ENCODE assay signal across 20 cellular contexts in genomic region chr15:45183511-45183910, GRCh38. TPM values are rescaled to one million over a fixed set of nuclear protein-coding genes. Genes with fewer than 3 reads are reported as not detected.
DNase-seq lines count a peak whose midpoint lies in the region; ATAC-seq and TF ChIP-seq lines count a peak whose summit lies in the region.
"Had no signal": no experiment of that assay in that cellular context is flagged by ENCODE, and none has a peak within 500 bp of the region (broad histone marks: within the 10 kb centered on the region; RNA-seq: fewer than 3 reads in every experiment).

No MANE protein-coding gene starts in this region.

- CTCF ChIA-PET in RWPE1 (lab: Yijun Ruan, JAX), result no interaction called here

- no peak for TF ChIP-seq EP300 in neural cell (conservative IDR thresholded peaks at IDR 0.05; ENCODE audit: poor library complexity, severe bottlenecking)

- ATAC-seq in stimulated activated memory B cell treated with anti-CD40 and anti-IgM and Interleukin-4, amounts not matched to agents 10 μg/mL and 1 μg/mL and 100 μg/mL, for 72 hours, result no peak
- ATAC-seq: left lung had no signal

- TF ChIP-seq CTCF in C4-2B (conservative IDR thresholded peaks at IDR 0.05) (no peak), RWPE1 (conservative IDR thresholded peaks at IDR 0.05; ENCODE audit: low read depth) (no peak), neural cell (IDR thresholded peaks at IDR 0.05; ENCODE audit: poor library complexity, severe bottlenecking) (no peak)

- no peaks in the 10 kb centered on the region for H4K20me1 ChIP-seq in neural cell (ENCODE audit: insufficient read depth)

- no peaks in the 10 kb centered on the region for H3F3A ChIP-seq in neural cell (ENCODE audit: insufficient read depth, low read length, poor library complexity, severe bottlenecking)

- H3K4me2 ChIP-seq in neural cell (ENCODE audit: low read length), result no peak overlapping the region

- no peaks in the 10 kb centered on the region; the same call in 1 of the 2 replicates for H3K36me3 ChIP-seq in H7 (replicated peaks; ENCODE audit: control insufficient read depth, insufficient read depth, low read length)
- H3K36me3 ChIP-seq in neural cell (ENCODE audit: insufficient read depth, low read length), result no peaks in the 10 kb centered on the region
- H3K36me3 ChIP-seq: esophagus squamous epithelium, left lung had no signal

- no peak overlapping the region for H3K27ac Mint-ChIP-seq in stimulated activated memory B cell treated with anti-CD40 and anti-IgM and Interleukin-4, amounts not matched to agents 10 μg/mL and 1 μg/mL and 100 μg/mL, for 72 hours
- H3K27ac Mint-ChIP-seq: activated naive CD4-positive, alpha-beta T cell treated with anti-CD3 and anti-CD28 coated beads, Interleukin-2, amount 10 ng/mL, durations not matched to agents 7 days and 5 days; T-helper 1 cell treated with Interleukin-12 subunit alpha and Interleukin-12 subunit beta and Interleukin-4 antibody, amounts not matched to agents 30 μg/mL and 1 μg/mL, for 36 hours had no signal

- peaks cover 6% of the 10 kb centered on the region for H3K27me3 ChIP-seq in H7 (ENCODE audit: control insufficient read depth, insufficient read depth, low read length)
- H3K27me3 ChIP-seq in neural cell (ENCODE audit: insufficient read depth, low read depth, low read length), result no peaks in the 10 kb centered on the region
- H3K27me3 ChIP-seq: esophagus squamous epithelium had no signal

- H3K79me2 ChIP-seq in neural cell (replicated peaks; ENCODE audit: insufficient read depth, low read length), result peaks cover 82% of the 10 kb centered on the region

- no peaks in the 10 kb centered on the region for H3K9me3 Mint-ChIP-seq in stimulated activated memory B cell treated with anti-CD40 and anti-IgM and Interleukin-4, amounts not matched to agents 10 μg/mL and 1 μg/mL and 100 μg/mL, for 72 hours
- H3K9me3 Mint-ChIP-seq: activated naive CD4-positive, alpha-beta T cell treated with anti-CD3 and anti-CD28 coated beads, Interleukin-2, amount 10 ng/mL, durations not matched to agents 7 days and 5 days; T-helper 1 cell treated with Interleukin-12 subunit alpha and Interleukin-12 subunit beta and Interleukin-4 antibody, amounts not matched to agents 30 μg/mL and 1 μg/mL, for 36 hours had no signal

- H3K4me1 Mint-ChIP-seq in stimulated activated memory B cell treated with anti-CD40 and anti-IgM and Interleukin-4, amounts not matched to agents 10 μg/mL and 1 μg/mL and 100 μg/mL, for 72 hours, result peaks cover 59% of the 10 kb centered on the region

- H3K9me2 ChIP-seq in neural cell (ENCODE audit: insufficient read depth, low read length), result no peaks in the 10 kb centered on the region

- POLR2A ChIA-PET in RWPE1 (lab: Yijun Ruan, JAX; ENCODE audit: low non-redundant PET), result no interaction called here

- peaks cover 19% of the 10 kb centered on the region for H3K36me3 Mint-ChIP-seq in stimulated activated memory B cell treated with anti-CD40 and anti-IgM and Interleukin-4, amounts not matched to agents 10 μg/mL and 1 μg/mL and 100 μg/mL, for 72 hours
- H3K36me3 Mint-ChIP-seq: activated naive CD4-positive, alpha-beta T cell treated with anti-CD3 and anti-CD28 coated beads, Interleukin-2, amount 10 ng/mL, durations not matched to agents 7 days and 5 days had no signal

- H3K4me3 ChIP-seq in H7 (ENCODE audit: insufficient read depth, low read depth, low read length), result no peak overlapping the region
- H3K4me3 ChIP-seq in neural cell (ENCODE audit: low read length), result peak overlapping the region; percentile 90
- H3K4me3 ChIP-seq: esophagus squamous epithelium, left lung had no signal

- peak overlapping the region; percentile 14; the same call in 1 of the 2 replicates for H3K27ac ChIP-seq in C4-2B
- 0 out of 2 replicates have a peak overlapping the region, but pooled peaks have one; percentile 2 for H3K27ac ChIP-seq in RWPE1
- H3K27ac ChIP-seq in neural cell (ENCODE audit: low read length), result no peak overlapping the region
- H3K27ac ChIP-seq: esophagus squamous epithelium, left lung had no signal

- no peak overlapping the region for H3K9ac ChIP-seq in neural cell (ENCODE audit: low read length)

- TF ChIP-seq RAD21 in neural cell (conservative IDR thresholded peaks at IDR 0.05), result no peak

- no peak overlapping the region for H2AFZ ChIP-seq in neural cell (ENCODE audit: low read depth, low read length)

- no peak overlapping the region for H3K4me3 Mint-ChIP-seq in stimulated activated memory B cell treated with anti-CD40 and anti-IgM and Interleukin-4, amounts not matched to agents 10 μg/mL and 1 μg/mL and 100 μg/mL, for 72 hours
- H3K4me3 Mint-ChIP-seq: activated naive CD4-positive, alpha-beta T cell treated with anti-CD3 and anti-CD28 coated beads, Interleukin-2, amount 10 ng/mL, durations not matched to agents 7 days and 5 days; T-helper 1 cell treated with Interleukin-12 subunit alpha and Interleukin-12 subunit beta and Interleukin-4 antibody, amounts not matched to agents 30 μg/mL and 1 μg/mL, for 36 hours had no signal

- H3K9me3 ChIP-seq in neural cell (ENCODE audit: low read length), result no peaks in the 10 kb centered on the region
- H3K9me3 ChIP-seq: esophagus squamous epithelium, left lung had no signal

- no peaks in the 10 kb centered on the region for H3K27me3 Mint-ChIP-seq in stimulated activated memory B cell treated with anti-CD40 and anti-IgM and Interleukin-4, amounts not matched to agents 10 μg/mL and 1 μg/mL and 100 μg/mL, for 72 hours

- DNase-seq in H7, result peak; percentile 13
- no peak for DNase-seq in RWPE1 (ENCODE audit: low spot score)
- no peak for DNase-seq in NCI-H1436 treated with DMSO at 0.1 percent for 48 hours (lab: John Stamatoyannopoulos, UW)
- DNase-seq in DMS79 (lab: John Stamatoyannopoulos, UW), result no peak
- DNase-seq: activated CD4-positive, alpha-beta T cell treated with anti-CD3 and anti-CD28 coated beads, Interleukin-2, amount 50 U/mL, for 1 hour; activated naive CD4-positive, alpha-beta T cell treated with anti-CD3 and anti-CD28 coated beads, Interleukin-2, amount 10 ng/mL, durations not matched to agents 7 days and 5 days; aorta; effector CD8-positive, alpha-beta T cell; esophagus squamous epithelium; IMR-90; left lung; MV-4-11; occipital lobe; stimulated activated naive CD4-positive, alpha-beta T cell had no signal

TF ChIP-seq in neural cell, 6 proteins besides CTCF, POLR2A, EP300 and RAD21:
- TF ChIP-seq TAF1 (IDR thresholded peaks at IDR 0.05; ENCODE audit: low read depth) (no peak), MXI1 (conservative IDR thresholded peaks at IDR 0.05; ENCODE audit: poor library complexity, severe bottlenecking) (no peak), REST (IDR thresholded peaks at IDR 0.05; ENCODE audit: borderline replicate concordance) (no peak), EZH2 (IDR thresholded peaks at IDR 0.05; ENCODE audit: borderline replicate concordance, insufficient read depth, low read length, poor library complexity, severe bottlenecking) (no peak), POLR2AphosphoS5 (IDR thresholded peaks at IDR 0.05) (no peak), SMC3 (conservative IDR thresholded peaks at IDR 0.05; ENCODE audit: poor library complexity) (no peak)

RNA-seq across cellular contexts. Expression of gene SHF, which starts 4.3 kb away (rescaled TPM):
- 40.0 and 56.4 TPM in 2 replicates for total RNA-seq in H7 (2014; rRNA removed; shearing (Covaris generic))
- polyA plus RNA-seq in neural cell, result 41.5 and 50.6 TPM in 2 replicates
- polyA minus RNA-seq in neural cell, result 45.5 and 51.2 TPM in 2 replicates

RNA-seq across cellular contexts. Expression of gene DUOX1, which starts 53.7 kb away (rescaled TPM):
- 0.24 and 0.37 TPM in 2 replicates for total RNA-seq in H7 (2014; rRNA removed; shearing (Covaris generic))
- polyA plus RNA-seq in neural cell, result not detected in 2 replicates
- polyA minus RNA-seq in neural cell, result not detected in 2 replicates
- total RNA-seq: G401, glomerular endothelial cell, IMR-90, occipital lobe had no signal
- polyA plus RNA-seq: IMR-90 had no signal

RNA-seq across cellular contexts. Expression of gene DUOXA1, which starts 53.8 kb away (rescaled TPM):
- 0.07 TPM in 1 of 2 replicates, not detected in the other for total RNA-seq in H7 (2014; rRNA removed; shearing (Covaris generic))
- polyA plus RNA-seq in neural cell, result not detected in 2 replicates
- polyA minus RNA-seq in neural cell, result not detected in 2 replicates
- total RNA-seq: G401, glomerular endothelial cell, IMR-90 had no signal
